In the genomic region with DNA sequence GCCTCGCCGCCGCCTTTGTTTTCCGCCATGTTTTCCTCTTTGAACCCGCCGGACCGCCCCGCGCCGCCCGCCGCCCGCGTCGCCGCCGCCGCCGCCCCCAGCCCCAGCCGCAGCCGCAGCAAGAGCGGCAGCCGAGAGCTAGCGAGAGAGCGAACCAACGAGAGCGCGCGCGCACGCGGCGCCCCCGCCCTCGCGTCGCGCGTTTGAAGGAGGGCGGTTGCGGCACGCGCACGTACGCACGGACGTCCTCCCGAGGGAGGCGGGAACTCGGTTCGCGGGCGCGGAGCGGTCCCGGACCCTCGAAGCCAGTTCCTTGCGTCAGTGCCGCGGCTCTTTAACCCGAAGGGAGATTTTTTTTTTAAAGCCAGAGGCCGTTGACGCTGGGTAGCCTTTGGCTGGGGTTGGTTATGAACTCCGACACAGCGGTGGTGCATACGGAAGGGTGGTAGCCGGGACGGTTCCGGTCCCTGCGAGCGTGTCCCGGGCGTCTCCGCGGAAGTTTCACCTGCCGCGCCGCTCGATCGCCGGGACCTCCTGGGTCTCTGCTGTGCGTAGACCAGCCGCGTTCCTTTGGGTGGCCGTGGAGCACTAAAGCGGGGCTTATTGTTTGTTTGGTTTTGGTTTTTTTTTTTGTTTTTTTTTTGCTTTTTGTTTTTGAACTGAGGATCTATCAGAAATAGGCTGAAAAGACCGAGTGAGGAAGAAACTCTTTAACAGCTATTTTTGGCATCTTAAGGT, we compare ENCODE assay signal across 1 cellular context.
TF ChIP-seq lines count a peak whose summit lies in the region.

A gene (minus strand): TSS at position 156 of the 738 bp plus-strand sequence. CDS start 127 bp downstream, at position 29.

TF ChIP-seq in K562, 482 proteins besides CTCF, POLR2A, EP300 and RAD21 (continued from another document and continues in another):
- TF ChIP-seq, protein P1, sequence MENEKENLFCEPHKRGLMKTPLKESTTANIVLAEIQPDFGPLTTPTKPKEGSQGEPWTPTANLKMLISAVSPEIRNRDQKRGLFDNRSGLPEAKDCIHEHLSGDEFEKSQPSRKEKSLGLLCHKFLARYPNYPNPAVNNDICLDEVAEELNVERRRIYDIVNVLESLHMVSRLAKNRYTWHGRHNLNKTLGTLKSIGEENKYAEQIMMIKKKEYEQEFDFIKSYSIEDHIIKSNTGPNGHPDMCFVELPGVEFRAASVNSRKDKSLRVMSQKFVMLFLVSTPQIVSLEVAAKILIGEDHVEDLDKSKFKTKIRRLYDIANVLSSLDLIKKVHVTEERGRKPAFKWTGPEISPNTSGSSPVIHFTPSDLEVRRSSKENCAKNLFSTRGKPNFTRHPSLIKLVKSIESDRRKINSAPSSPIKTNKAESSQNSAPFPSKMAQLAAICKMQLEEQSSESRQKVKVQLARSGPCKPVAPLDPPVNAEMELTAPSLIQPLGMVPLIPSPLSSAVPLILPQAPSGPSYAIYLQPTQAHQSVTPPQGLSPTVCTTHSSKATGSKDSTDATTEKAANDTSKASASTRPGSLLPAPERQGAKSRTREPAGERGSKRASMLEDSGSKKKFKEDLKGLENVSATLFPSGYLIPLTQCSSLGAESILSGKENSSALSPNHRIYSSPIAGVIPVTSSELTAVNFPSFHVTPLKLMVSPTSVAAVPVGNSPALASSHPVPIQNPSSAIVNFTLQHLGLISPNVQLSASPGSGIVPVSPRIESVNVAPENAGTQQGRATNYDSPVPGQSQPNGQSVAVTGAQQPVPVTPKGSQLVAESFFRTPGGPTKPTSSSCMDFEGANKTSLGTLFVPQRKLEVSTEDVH (IDR thresholded peaks at IDR 0.05; ENCODE audit: low read depth, partially characterized antibody), result peak; percentile 73
- TF ChIP-seq, protein P2, sequence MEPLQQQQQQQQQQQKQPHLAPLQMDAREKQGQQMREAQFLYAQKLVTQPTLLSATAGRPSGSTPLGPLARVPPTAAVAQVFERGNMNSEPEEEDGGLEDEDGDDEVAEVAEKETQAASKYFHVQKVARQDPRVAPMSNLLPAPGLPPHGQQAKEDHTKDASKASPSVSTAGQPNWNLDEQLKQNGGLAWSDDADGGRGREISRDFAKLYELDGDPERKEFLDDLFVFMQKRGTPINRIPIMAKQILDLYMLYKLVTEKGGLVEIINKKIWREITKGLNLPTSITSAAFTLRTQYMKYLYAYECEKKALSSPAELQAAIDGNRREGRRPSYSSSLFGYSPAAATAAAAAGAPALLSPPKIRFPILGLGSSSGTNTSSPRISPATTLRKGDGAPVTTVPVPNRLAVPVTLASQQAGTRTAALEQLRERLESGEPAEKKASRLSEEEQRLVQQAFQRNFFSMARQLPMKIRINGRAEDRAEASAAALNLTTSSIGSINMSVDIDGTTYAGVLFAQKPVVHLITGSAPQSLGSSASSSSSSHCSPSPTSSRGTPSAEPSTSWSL (CRISPR knock-in tag; IDR thresholded peaks at IDR 0.05; ENCODE audit: borderline replicate concordance), result no peak
- peak; percentile 22 for TF ChIP-seq BRD9 (IDR thresholded peaks at IDR 0.05; ENCODE audit: low read depth, partially characterized antibody)
- TF ChIP-seq, protein P3, sequence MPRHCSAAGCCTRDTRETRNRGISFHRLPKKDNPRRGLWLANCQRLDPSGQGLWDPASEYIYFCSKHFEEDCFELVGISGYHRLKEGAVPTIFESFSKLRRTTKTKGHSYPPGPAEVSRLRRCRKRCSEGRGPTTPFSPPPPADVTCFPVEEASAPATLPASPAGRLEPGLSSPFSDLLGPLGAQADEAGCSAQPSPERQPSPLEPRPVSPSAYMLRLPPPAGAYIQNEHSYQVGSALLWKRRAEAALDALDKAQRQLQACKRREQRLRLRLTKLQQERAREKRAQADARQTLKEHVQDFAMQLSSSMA (CRISPR knock-in tag; IDR thresholded peaks at IDR 0.05), result no peak
- TF ChIP-seq, protein P4, sequence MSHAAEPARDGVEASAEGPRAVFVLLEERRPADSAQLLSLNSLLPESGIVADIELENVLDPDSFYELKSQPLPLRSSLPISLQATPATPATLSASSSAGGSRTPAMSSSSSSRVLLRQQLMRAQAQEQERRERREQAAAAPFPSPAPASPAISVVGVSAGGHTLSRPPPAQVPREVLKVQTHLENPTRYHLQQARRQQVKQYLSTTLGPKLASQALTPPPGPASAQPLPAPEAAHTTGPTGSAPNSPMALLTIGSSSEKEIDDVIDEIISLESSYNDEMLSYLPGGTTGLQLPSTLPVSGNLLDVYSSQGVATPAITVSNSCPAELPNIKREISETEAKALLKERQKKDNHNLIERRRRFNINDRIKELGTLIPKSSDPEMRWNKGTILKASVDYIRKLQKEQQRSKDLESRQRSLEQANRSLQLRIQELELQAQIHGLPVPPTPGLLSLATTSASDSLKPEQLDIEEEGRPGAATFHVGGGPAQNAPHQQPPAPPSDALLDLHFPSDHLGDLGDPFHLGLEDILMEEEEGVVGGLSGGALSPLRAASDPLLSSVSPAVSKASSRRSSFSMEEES (CRISPR knock-in tag; IDR thresholded peaks at IDR 0.05), result no peak
- peak in 1 of 2 experiments; percentile 30; a peak in 1 of 4 replicates for TF ChIP-seq SIN3A (IDR thresholded peaks at IDR 0.05; ENCODE audit: borderline replicate concordance in 2 of 2, control insufficient read depth in 1 of 2, low read depth in 2 of 2, low read length in 2 of 2)
- no peak for TF ChIP-seq ZNF232 (CRISPR knock-in tag; IDR thresholded peaks at IDR 0.05)
- TF ChIP-seq ZNF75A (CRISPR knock-in tag; IDR thresholded peaks at IDR 0.05), result no peak
- TF ChIP-seq SAP30 (IDR thresholded peaks at IDR 0.05; ENCODE audit: borderline replicate concordance, insufficient read depth, low read depth, low read length, poor library complexity, severe bottlenecking), result peak; percentile 78
- peak; percentile 86 for TF ChIP-seq TAF1 (IDR thresholded peaks at IDR 0.05; ENCODE audit: control insufficient read depth, extremely low read depth, insufficient read depth, low read length, severe bottlenecking)
- no peak for TF ChIP-seq ZNF764 (CRISPR knock-in tag; IDR thresholded peaks at IDR 0.05; ENCODE audit: low read depth)
- no peak for TF ChIP-seq BACH1 (tag; IDR thresholded peaks at IDR 0.05)
- TF ChIP-seq, protein P5, sequence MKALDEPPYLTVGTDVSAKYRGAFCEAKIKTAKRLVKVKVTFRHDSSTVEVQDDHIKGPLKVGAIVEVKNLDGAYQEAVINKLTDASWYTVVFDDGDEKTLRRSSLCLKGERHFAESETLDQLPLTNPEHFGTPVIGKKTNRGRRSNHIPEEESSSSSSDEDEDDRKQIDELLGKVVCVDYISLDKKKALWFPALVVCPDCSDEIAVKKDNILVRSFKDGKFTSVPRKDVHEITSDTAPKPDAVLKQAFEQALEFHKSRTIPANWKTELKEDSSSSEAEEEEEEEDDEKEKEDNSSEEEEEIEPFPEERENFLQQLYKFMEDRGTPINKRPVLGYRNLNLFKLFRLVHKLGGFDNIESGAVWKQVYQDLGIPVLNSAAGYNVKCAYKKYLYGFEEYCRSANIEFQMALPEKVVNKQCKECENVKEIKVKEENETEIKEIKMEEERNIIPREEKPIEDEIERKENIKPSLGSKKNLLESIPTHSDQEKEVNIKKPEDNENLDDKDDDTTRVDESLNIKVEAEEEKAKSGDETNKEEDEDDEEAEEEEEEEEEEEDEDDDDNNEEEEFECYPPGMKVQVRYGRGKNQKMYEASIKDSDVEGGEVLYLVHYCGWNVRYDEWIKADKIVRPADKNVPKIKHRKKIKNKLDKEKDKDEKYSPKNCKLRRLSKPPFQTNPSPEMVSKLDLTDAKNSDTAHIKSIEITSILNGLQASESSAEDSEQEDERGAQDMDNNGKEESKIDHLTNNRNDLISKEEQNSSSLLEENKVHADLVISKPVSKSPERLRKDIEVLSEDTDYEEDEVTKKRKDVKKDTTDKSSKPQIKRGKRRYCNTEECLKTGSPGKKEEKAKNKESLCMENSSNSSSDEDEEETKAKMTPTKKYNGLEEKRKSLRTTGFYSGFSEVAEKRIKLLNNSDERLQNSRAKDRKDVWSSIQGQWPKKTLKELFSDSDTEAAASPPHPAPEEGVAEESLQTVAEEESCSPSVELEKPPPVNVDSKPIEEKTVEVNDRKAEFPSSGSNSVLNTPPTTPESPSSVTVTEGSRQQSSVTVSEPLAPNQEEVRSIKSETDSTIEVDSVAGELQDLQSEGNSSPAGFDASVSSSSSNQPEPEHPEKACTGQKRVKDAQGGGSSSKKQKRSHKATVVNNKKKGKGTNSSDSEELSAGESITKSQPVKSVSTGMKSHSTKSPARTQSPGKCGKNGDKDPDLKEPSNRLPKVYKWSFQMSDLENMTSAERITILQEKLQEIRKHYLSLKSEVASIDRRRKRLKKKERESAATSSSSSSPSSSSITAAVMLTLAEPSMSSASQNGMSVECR (CRISPR knock-in tag; IDR thresholded peaks at IDR 0.05), result no peak
- TF ChIP-seq CBX2 (IDR thresholded peaks at IDR 0.05; ENCODE audit: insufficient read depth, low read length, poor library complexity, severe bottlenecking), result no peak
- TF ChIP-seq, protein P6, sequence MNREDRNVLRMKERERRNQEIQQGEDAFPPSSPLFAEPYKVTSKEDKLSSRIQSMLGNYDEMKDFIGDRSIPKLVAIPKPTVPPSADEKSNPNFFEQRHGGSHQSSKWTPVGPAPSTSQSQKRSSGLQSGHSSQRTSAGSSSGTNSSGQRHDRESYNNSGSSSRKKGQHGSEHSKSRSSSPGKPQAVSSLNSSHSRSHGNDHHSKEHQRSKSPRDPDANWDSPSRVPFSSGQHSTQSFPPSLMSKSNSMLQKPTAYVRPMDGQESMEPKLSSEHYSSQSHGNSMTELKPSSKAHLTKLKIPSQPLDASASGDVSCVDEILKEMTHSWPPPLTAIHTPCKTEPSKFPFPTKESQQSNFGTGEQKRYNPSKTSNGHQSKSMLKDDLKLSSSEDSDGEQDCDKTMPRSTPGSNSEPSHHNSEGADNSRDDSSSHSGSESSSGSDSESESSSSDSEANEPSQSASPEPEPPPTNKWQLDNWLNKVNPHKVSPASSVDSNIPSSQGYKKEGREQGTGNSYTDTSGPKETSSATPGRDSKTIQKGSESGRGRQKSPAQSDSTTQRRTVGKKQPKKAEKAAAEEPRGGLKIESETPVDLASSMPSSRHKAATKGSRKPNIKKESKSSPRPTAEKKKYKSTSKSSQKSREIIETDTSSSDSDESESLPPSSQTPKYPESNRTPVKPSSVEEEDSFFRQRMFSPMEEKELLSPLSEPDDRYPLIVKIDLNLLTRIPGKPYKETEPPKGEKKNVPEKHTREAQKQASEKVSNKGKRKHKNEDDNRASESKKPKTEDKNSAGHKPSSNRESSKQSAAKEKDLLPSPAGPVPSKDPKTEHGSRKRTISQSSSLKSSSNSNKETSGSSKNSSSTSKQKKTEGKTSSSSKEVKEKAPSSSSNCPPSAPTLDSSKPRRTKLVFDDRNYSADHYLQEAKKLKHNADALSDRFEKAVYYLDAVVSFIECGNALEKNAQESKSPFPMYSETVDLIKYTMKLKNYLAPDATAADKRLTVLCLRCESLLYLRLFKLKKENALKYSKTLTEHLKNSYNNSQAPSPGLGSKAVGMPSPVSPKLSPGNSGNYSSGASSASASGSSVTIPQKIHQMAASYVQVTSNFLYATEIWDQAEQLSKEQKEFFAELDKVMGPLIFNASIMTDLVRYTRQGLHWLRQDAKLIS (CRISPR knock-in tag; IDR thresholded peaks at IDR 0.05), result peak; percentile 28; the same call in 1 of the 2 replicates
- no peak for TF ChIP-seq CCAR2 (IDR thresholded peaks at IDR 0.05; ENCODE audit: low read depth, low read length)
- TF ChIP-seq PRMT5 (CRISPR knock-in tag; IDR thresholded peaks at IDR 0.05), result no peak
- TF ChIP-seq RBM22 (IDR thresholded peaks at IDR 0.05; ENCODE audit: low read depth, low read length, poor library complexity, severe bottlenecking), result peak; percentile 64
- no peak for TF ChIP-seq MCM2 (IDR thresholded peaks at IDR 0.05; ENCODE audit: low read depth)
- no peak for TF ChIP-seq ZNF699 (CRISPR knock-in tag; IDR thresholded peaks at IDR 0.05; ENCODE audit: insufficient replicate concordance)
- TF ChIP-seq BHLHE40 (IDR thresholded peaks at IDR 0.05; ENCODE audit: low read length), result peak; percentile 88
- TF ChIP-seq RAD51 (IDR thresholded peaks at IDR 0.05; ENCODE audit: borderline replicate concordance, low read depth), result no peak
- TF ChIP-seq, protein P7, sequence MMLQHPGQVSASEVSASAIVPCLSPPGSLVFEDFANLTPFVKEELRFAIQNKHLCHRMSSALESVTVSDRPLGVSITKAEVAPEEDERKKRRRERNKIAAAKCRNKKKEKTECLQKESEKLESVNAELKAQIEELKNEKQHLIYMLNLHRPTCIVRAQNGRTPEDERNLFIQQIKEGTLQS (IDR thresholded peaks at IDR 0.05), result no peak
- TF ChIP-seq, protein P7 (CRISPR knock-in tag; conservative IDR thresholded peaks at IDR 0.05), result peak; percentile 78
- TF ChIP-seq MCM7 (IDR thresholded peaks at IDR 0.05), result no peak
- no peak for TF ChIP-seq POU5F1 (IDR thresholded peaks at IDR 0.05; ENCODE audit: borderline replicate concordance, low read depth, low read length, partially characterized antibody)
- TF ChIP-seq TSC22D4 (tag; IDR thresholded peaks at IDR 0.05), result no peak
- TF ChIP-seq, protein P8, sequence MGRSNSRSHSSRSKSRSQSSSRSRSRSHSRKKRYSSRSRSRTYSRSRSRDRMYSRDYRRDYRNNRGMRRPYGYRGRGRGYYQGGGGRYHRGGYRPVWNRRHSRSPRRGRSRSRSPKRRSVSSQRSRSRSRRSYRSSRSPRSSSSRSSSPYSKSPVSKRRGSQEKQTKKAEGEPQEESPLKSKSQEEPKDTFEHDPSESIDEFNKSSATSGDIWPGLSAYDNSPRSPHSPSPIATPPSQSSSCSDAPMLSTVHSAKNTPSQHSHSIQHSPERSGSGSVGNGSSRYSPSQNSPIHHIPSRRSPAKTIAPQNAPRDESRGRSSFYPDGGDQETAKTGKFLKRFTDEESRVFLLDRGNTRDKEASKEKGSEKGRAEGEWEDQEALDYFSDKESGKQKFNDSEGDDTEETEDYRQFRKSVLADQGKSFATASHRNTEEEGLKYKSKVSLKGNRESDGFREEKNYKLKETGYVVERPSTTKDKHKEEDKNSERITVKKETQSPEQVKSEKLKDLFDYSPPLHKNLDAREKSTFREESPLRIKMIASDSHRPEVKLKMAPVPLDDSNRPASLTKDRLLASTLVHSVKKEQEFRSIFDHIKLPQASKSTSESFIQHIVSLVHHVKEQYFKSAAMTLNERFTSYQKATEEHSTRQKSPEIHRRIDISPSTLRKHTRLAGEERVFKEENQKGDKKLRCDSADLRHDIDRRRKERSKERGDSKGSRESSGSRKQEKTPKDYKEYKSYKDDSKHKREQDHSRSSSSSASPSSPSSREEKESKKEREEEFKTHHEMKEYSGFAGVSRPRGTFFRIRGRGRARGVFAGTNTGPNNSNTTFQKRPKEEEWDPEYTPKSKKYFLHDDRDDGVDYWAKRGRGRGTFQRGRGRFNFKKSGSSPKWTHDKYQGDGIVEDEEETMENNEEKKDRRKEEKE (IDR thresholded peaks at IDR 0.05; ENCODE audit: borderline replicate concordance in 1 of 2, control insufficient read depth in 1 of 2, low read depth in 2 of 2, low read length in 1 of 2), result peak in 1 of 2 experiments; percentile 69; a peak in 1 of 4 replicates
- no peak for TF ChIP-seq BRCA1 (IDR thresholded peaks at IDR 0.05)
- no peak for TF ChIP-seq BRCA1 (CRISPR knock-in tag; IDR thresholded peaks at IDR 0.05)
- TF ChIP-seq KAT7 (CRISPR knock-in tag; IDR thresholded peaks at IDR 0.05; ENCODE audit: borderline replicate concordance), result no peak; the same call in 1 of the 2 replicates
- no peak for TF ChIP-seq RBM25 (IDR thresholded peaks at IDR 0.05; ENCODE audit: low read depth, low read length, severe bottlenecking)
- no peak for TF ChIP-seq ELF1 (tag; IDR thresholded peaks at IDR 0.05)
- TF ChIP-seq KDM1A (IDR thresholded peaks at IDR 0.05), result no peak
